In the genomic region with DNA sequence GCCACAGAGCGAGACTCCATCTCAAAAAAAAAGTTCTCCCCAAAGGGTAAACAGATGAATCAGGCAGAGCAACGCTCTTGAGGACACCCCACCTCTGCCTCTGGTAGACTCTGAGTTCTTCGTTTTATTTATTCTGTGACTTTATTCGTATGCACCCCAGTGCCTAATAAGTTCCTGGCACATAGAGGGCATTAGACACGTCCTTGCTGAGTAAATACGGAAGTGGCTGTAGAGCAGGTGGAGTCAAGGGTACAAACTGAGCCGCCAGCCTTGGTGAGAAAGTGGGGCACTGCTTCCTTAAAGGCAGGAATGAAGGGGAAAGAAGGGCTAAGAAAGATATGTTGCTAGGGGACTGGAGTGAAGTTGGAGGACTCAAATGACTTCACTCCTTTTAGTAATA, we compare ENCODE assay signal across 21 cellular contexts. TPM values are rescaled to one million over a fixed set of nuclear protein-coding genes. Genes with fewer than 3 reads are reported as not detected.
"Had no signal": no experiment of that assay in that cellular context is flagged by ENCODE, and none has a peak within 500 bp of the region (broad histone marks: within the 10 kb centered on the region; RNA-seq: fewer than 3 reads in every experiment).

No MANE protein-coding gene starts in this region.

- H3K36me3 ChIP-seq: breast epithelium, WERI-Rb-1 had no signal

- H3K4me1 ChIP-seq: breast epithelium had no signal

- H3K27me3 ChIP-seq: breast epithelium had no signal

- H3K4me3 ChIP-seq: breast epithelium had no signal

- H3K27ac ChIP-seq: breast epithelium, WERI-Rb-1 had no signal

- DNase-seq: activated CD4-positive, alpha-beta memory T cell treated with anti-CD3 and anti-CD28 coated beads, Interleukin-2, amount 10 ng/mL, durations not matched to agents 7 days and 5 days; activated CD4-positive, alpha-beta T cell treated with anti-CD3 and anti-CD28 coated beads for 36 hours; activated CD4-positive, alpha-beta T cell treated with anti-CD3 and anti-CD28 coated beads, Interleukin-2, amount 50 U/mL, for 1 hour; activated CD8-positive, alpha-beta memory T cell treated with anti-CD3 and anti-CD28 coated beads, Interleukin-2, amount 50 U/mL, for 4 hours; activated naive CD4-positive, alpha-beta T cell; aorta; caudate nucleus; KG1; NCI-H1092; NCI-H1417; NCI-H187; NCI-H2081; NCI-H446; NCI-H524; SIG-M5; T-helper 1 cell; WERI-Rb-1 had no signal

- H3K9me3 ChIP-seq: breast epithelium had no signal

- ATAC-seq: activated CD4-positive, alpha-beta T cell treated with anti-CD3 and anti-CD28 coated beads for 36 hours had no signal

RNA-seq across cellular contexts. Expression of a gene that starts 12.9 kb away (rescaled TPM):
- total RNA-seq: activated CD4-positive, alpha-beta memory T cell treated with anti-CD3 and anti-CD28 coated beads, Interleukin-2, amount 10 ng/mL, durations not matched to agents 7 days and 5 days; activated CD4-positive, alpha-beta T cell treated with anti-CD3 and anti-CD28 coated beads for 36 hours; OCI-LY7; RPMI7951; T-helper 2 cell treated with Interferon-gamma antibody and Interleukin-4, amounts not matched to agents 100 ng/mL and 5 ng/mL, for 36 hours had no signal
- polyA plus RNA-seq: aorta had no signal
